ENCODE assay signal across 19 cellular contexts in the genomic region with DNA sequence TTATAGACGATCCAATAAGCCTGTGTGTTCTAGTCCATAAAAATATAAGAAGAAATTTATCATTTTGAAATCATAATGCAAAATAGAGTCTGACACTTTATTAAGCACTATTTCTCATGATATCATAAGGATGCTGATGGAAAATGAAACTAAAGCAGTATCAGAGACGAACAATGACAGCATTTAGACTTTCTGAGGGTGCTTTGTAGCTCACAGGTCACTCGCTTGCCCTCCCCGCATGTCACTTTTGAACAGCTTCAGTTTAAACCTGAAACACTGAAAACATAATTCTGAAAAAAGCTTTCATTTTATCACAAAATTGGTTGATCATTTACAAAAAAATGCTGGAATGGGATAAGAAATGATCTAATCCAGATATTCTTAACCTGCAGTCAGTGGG.
DNase-seq lines count a peak whose midpoint lies in the region; ATAC-seq and TF ChIP-seq lines count a peak whose summit lies in the region.
"Had no signal": no experiment of that assay in that cellular context is flagged by ENCODE, and none has a peak within 500 bp of the region (broad histone marks: within the 10 kb centered on the region; RNA-seq: fewer than 3 reads in every experiment).

No MANE protein-coding gene starts in this region.

- peak overlapping the region; percentile 29 for H3K4me3 Mint-ChIP-seq in osteocyte (ENCODE audit: unreplicated experiment)

- CTCF ChIA-PET in OCI-LY7 (lab: Charles Lee; ENCODE audit: unreplicated experiment), result no interaction called here

- H3K4me2 ChIP-seq in OCI-LY7 (ENCODE audit: low read length), result peak overlapping the region; percentile 29; the same call in 1 of the 2 replicates

- in situ Hi-C loops in GM13976 (cut with MboI; ENCODE audit: low sequenced_read_pairs, unreplicated experiment), result no loop called here
- in situ Hi-C loops in ACHN (cut with HindIII; ENCODE audit: low pct_ligation_motif_present, low pct_unique_long_range_greater_than_20kb, low sequenced_read_pairs), result no loop called here

- H3K4me1 ChIP-seq in OCI-LY7 (ENCODE audit: insufficient read depth, low read length, poor library complexity, severe bottlenecking), result peaks cover 60% of the 10 kb centered on the region

- no peaks in the 10 kb centered on the region for H3K9me3 Mint-ChIP-seq in osteocyte (ENCODE audit: unreplicated experiment)

- peak; percentile 44 for ATAC-seq in GM21723 (IDR thresholded peaks at IDR 0.05; ENCODE audit: unreplicated experiment)
- ATAC-seq: HepG2, left colon had no signal

- H4K20me1 ChIP-seq in OCI-LY7 (ENCODE audit: insufficient read depth, low read length), result no peaks in the 10 kb centered on the region

- intact Hi-C loops in OCI-LY7 (cut with micrococcal nuclease; ENCODE audit: unreplicated experiment), result no loop called here

- H3K36me3 Mint-ChIP-seq in osteocyte (ENCODE audit: unreplicated experiment), result peaks cover 22% of the 10 kb centered on the region

- H3K27ac Mint-ChIP-seq in osteocyte (ENCODE audit: unreplicated experiment), result peak overlapping the region; percentile 63

- TF ChIP-seq CTCF in GM13976 (IDR thresholded peaks at IDR 0.05; ENCODE audit: borderline replicate concordance, control extremely low read depth, extremely low read depth, insufficient read depth, missing control alignments) (no peak), OCI-LY7 (conservative IDR thresholded peaks at IDR 0.05; ENCODE audit: low read length) (no peak), osteocyte (IDR thresholded peaks at IDR 0.05) (no peak)

- no peak overlapping the region for H3K4me3 ChIP-seq in OCI-LY7 (ENCODE audit: low read depth, low read length, poor library complexity, severe bottlenecking)
- H3K4me3 ChIP-seq: SK-N-MC, testis had no signal

- BruUV-seq in OCI-LY7 (replicated peaks; lab: Mats Ljungman, UMichigan), result no TSS peak

- no peaks in the 10 kb centered on the region for H3K27me3 Mint-ChIP-seq in osteocyte (ENCODE audit: unreplicated experiment)

- no peaks in the 10 kb centered on the region for H3K36me3 ChIP-seq in OCI-LY7 (ENCODE audit: insufficient read depth, low read length)

- no peak overlapping the region for H2AFZ ChIP-seq in OCI-LY7 (ENCODE audit: low read length)

- DNase-seq in GM13976 (ENCODE audit: low spot score) (peak; percentile 26), OCI-LY7 (ENCODE audit: low spot score) (no peak), osteocyte (ENCODE audit: extremely low spot score, unreplicated experiment) (no peak), T-helper 1 cell (no peak), SKM-1 (lab: John Stamatoyannopoulos, UW; ENCODE audit: unreplicated experiment) (no peak), ACHN (no peak), NCI-H1105 treated with DMSO at 0.1 percent for 48 hours (lab: John Stamatoyannopoulos, UW) (no peak)
- DNase-seq: activated CD8-positive, alpha-beta memory T cell treated with anti-CD3 and anti-CD28 coated beads for 24 hours; activated gamma-delta T cell; C1 segment of cervical spinal cord; dermis blood vessel endothelial cell; left colon; MV-4-11; NCI-H2171; stimulated activated CD4-positive, alpha-beta T cell treated with anti-CD3 and anti-CD28 coated beads, Interleukin-15, amount 100 ng/mL, for 24 hours; testis had no signal

- POLR2A ChIA-PET in OCI-LY7 (lab: Charles Lee), result interaction anchor here (0.6 to 1.6 kb wide), 6 partner anchors 10 to 28 kb away, joined by 3 to 6 read pairs (median 3); no protein-coding TSS in a partner anchor

- H3K79me2 ChIP-seq in OCI-LY7 (ENCODE audit: insufficient read depth, low read depth, low read length), result no peaks in the 10 kb centered on the region

- no peaks in the 10 kb centered on the region for H3K9me2 ChIP-seq in OCI-LY7 (ENCODE audit: insufficient read depth, low read length)

- H3K4me1 Mint-ChIP-seq in osteocyte (ENCODE audit: unreplicated experiment), result peaks cover 47% of the 10 kb centered on the region

- no peak overlapping the region for H3K27ac ChIP-seq in OCI-LY7 (ENCODE audit: low read depth, low read length, poor library complexity, severe bottlenecking)
- H3K27ac ChIP-seq: SK-N-MC, testis had no signal

- no peaks in the 10 kb centered on the region for H3K9me3 ChIP-seq in OCI-LY7 (ENCODE audit: low read length)
- H3K9me3 ChIP-seq: testis had no signal
